ENCODE assay signal across 1 cellular context in the genomic region with DNA sequence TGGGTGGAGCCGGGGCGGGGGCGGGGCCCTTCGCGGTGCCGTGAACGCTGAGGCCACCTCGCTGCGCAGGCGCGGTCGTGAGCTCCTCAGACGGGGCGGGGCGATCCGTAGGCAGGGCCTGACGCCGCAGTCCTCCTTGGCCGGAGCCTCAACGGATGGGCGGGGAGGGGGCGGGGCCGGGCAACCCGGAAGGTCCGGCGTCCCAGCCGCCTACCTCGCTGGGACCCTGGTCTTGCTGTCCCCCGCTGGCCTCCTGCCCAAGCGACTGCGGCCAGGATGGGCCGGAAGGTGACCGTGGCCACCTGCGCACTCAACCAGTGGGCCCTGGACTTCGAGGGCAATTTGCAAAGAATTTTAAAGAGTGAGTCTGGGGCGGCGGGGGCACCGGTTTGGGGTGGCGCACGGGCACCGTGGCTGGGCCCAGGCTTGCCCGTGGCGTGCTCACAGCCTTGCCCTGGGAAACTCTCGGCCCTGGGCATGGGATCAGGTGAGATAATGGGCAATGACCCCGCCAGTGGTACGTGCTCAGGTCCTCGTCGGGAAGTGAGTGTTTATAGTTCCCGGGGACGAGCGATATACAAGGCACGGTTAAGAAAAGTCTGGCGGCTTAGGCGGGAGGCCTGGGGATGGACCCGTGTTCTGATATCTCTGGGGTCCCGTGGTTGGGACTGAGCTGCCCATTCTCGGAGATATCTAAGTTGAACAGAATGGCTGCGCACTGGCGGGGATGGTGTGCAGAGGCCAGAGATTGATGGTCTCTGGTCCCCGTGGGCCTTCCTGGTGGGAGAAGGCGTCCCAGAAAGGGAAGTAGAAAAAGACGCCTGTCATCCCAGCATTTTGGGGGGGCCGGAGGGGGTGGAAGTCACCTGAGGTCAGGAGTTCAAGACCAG.
A peak's percentile ranks its signal among the peaks of the same experiment; 100 is the strongest.
TF ChIP-seq lines count a peak whose summit lies in the region.

Gene NADSYN1, plus strand, starts transcription at position 183 of the 890 bp plus-strand sequence. Its CDS starts 94 bp downstream, at position 277.

TF ChIP-seq in HepG2, 621 proteins besides CTCF, POLR2A, EP300 and RAD21 (continued from another document and continues in another):
- TF ChIP-seq, protein P1, sequence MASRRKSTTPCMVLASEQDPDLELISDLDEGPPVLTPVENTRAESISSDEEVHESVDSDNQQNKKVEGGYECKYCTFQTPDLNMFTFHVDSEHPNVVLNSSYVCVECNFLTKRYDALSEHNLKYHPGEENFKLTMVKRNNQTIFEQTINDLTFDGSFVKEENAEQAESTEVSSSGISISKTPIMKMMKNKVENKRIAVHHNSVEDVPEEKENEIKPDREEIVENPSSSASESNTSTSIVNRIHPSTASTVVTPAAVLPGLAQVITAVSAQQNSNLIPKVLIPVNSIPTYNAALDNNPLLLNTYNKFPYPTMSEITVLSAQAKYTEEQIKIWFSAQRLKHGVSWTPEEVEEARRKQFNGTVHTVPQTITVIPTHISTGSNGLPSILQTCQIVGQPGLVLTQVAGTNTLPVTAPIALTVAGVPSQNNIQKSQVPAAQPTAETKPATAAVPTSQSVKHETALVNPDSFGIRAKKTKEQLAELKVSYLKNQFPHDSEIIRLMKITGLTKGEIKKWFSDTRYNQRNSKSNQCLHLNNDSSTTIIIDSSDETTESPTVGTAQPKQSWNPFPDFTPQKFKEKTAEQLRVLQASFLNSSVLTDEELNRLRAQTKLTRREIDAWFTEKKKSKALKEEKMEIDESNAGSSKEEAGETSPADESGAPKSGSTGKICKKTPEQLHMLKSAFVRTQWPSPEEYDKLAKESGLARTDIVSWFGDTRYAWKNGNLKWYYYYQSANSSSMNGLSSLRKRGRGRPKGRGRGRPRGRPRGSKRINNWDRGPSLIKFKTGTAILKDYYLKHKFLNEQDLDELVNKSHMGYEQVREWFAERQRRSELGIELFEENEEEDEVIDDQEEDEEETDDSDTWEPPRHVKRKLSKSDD (CRISPR knock-in tag; IDR thresholded peaks at IDR 0.05; ENCODE audit: low read depth): no peak
- TF ChIP-seq, protein P2, sequence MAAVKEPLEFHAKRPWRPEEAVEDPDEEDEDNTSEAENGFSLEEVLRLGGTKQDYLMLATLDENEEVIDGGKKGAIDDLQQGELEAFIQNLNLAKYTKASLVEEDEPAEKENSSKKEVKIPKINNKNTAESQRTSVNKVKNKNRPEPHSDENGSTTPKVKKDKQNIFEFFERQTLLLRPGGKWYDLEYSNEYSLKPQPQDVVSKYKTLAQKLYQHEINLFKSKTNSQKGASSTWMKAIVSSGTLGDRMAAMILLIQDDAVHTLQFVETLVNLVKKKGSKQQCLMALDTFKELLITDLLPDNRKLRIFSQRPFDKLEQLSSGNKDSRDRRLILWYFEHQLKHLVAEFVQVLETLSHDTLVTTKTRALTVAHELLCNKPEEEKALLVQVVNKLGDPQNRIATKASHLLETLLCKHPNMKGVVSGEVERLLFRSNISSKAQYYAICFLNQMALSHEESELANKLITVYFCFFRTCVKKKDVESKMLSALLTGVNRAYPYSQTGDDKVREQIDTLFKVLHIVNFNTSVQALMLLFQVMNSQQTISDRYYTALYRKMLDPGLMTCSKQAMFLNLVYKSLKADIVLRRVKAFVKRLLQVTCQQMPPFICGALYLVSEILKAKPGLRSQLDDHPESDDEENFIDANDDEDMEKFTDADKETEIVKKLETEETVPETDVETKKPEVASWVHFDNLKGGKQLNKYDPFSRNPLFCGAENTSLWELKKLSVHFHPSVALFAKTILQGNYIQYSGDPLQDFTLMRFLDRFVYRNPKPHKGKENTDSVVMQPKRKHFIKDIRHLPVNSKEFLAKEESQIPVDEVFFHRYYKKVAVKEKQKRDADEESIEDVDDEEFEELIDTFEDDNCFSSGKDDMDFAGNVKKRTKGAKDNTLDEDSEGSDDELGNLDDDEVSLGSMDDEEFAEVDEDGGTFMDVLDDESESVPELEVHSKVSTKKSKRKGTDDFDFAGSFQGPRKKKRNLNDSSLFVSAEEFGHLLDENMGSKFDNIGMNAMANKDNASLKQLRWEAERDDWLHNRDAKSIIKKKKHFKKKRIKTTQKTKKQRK (IDR thresholded peaks at IDR 0.05; ENCODE audit: low read length): no peak
- no peak for TF ChIP-seq RORA (CRISPR knock-in tag; IDR thresholded peaks at IDR 0.05)
- no peak for TF ChIP-seq ZNF850 (CRISPR knock-in tag; conservative IDR thresholded peaks at IDR 0.05)
- TF ChIP-seq ZNF703 (CRISPR knock-in tag; IDR thresholded peaks at IDR 0.05; ENCODE audit: borderline replicate concordance): no peak
- TF ChIP-seq ZNF260 (CRISPR knock-in tag; IDR thresholded peaks at IDR 0.05; ENCODE audit: borderline replicate concordance, low read depth): no peak
- no peak for TF ChIP-seq ZNF547 (CRISPR knock-in tag; IDR thresholded peaks at IDR 0.05)
- TF ChIP-seq U2AF2 (IDR thresholded peaks at IDR 0.05; ENCODE audit: low read depth, low read length): no peak
- TF ChIP-seq CBFB (CRISPR knock-in tag; IDR thresholded peaks at IDR 0.05): no peak
- no peak for TF ChIP-seq ZNF552 (CRISPR knock-in tag; IDR thresholded peaks at IDR 0.05; ENCODE audit: borderline replicate concordance)
- TF ChIP-seq ZNF510 (CRISPR knock-in tag; IDR thresholded peaks at IDR 0.05; ENCODE audit: low read depth): 0 out of 2 replicates have a peak, but pooled peaks have one; percentile 23
- TF ChIP-seq, protein P3, sequence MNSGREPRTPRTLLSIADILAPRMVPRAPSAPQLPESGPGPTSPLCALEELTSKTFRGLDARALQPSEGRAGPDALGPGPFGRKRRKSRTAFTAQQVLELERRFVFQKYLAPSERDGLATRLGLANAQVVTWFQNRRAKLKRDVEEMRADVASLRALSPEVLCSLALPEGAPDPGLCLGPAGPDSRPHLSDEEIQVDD (CRISPR knock-in tag; IDR thresholded peaks at IDR 0.05; ENCODE audit: borderline replicate concordance): no peak
- TF ChIP-seq AGO2 (optimal IDR thresholded peaks at IDR 0.05; ENCODE audit: low read depth, low read length): peak; percentile 52
- no peak; the same call in 1 of the 2 replicates for TF ChIP-seq KDM4B (CRISPR knock-in tag; IDR thresholded peaks at IDR 0.05)
- no peak for TF ChIP-seq TBX3 (IDR thresholded peaks at IDR 0.05; ENCODE audit: borderline replicate concordance)
- peak; percentile 97 for TF ChIP-seq ZC3H13 (CRISPR knock-in tag; IDR thresholded peaks at IDR 0.05)
- TF ChIP-seq ZNF556 (CRISPR knock-in tag; IDR thresholded peaks at IDR 0.05; ENCODE audit: borderline replicate concordance): no peak
- no peak for TF ChIP-seq ZKSCAN1 (IDR thresholded peaks at IDR 0.05; ENCODE audit: low read length)
- TF ChIP-seq MAZ (IDR thresholded peaks at IDR 0.05; ENCODE audit: borderline replicate concordance, low read depth, low read length): peak; percentile 7; the same call in 1 of the 2 replicates
- no peak for TF ChIP-seq MAZ (CRISPR knock-in tag; IDR thresholded peaks at IDR 0.05; ENCODE audit: low read depth)
- no peak for TF ChIP-seq ARHGAP35 (CRISPR knock-in tag; IDR thresholded peaks at IDR 0.05; ENCODE audit: borderline replicate concordance)
- TF ChIP-seq, protein P4, sequence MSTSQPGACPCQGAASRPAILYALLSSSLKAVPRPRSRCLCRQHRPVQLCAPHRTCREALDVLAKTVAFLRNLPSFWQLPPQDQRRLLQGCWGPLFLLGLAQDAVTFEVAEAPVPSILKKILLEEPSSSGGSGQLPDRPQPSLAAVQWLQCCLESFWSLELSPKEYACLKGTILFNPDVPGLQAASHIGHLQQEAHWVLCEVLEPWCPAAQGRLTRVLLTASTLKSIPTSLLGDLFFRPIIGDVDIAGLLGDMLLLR (CRISPR knock-in tag; IDR thresholded peaks at IDR 0.05): 0 out of 2 replicates have a peak, but pooled peaks have one; percentile 28
- TF ChIP-seq ARID3A (IDR thresholded peaks at IDR 0.05; ENCODE audit: low read depth, low read length): no peak
- TF ChIP-seq NR2C2 (CRISPR knock-in tag; IDR thresholded peaks at IDR 0.05; ENCODE audit: borderline replicate concordance): no peak; the same call in 1 of the 2 replicates
- no peak for TF ChIP-seq IKZF1 (IDR thresholded peaks at IDR 0.05)
- TF ChIP-seq, protein P5, sequence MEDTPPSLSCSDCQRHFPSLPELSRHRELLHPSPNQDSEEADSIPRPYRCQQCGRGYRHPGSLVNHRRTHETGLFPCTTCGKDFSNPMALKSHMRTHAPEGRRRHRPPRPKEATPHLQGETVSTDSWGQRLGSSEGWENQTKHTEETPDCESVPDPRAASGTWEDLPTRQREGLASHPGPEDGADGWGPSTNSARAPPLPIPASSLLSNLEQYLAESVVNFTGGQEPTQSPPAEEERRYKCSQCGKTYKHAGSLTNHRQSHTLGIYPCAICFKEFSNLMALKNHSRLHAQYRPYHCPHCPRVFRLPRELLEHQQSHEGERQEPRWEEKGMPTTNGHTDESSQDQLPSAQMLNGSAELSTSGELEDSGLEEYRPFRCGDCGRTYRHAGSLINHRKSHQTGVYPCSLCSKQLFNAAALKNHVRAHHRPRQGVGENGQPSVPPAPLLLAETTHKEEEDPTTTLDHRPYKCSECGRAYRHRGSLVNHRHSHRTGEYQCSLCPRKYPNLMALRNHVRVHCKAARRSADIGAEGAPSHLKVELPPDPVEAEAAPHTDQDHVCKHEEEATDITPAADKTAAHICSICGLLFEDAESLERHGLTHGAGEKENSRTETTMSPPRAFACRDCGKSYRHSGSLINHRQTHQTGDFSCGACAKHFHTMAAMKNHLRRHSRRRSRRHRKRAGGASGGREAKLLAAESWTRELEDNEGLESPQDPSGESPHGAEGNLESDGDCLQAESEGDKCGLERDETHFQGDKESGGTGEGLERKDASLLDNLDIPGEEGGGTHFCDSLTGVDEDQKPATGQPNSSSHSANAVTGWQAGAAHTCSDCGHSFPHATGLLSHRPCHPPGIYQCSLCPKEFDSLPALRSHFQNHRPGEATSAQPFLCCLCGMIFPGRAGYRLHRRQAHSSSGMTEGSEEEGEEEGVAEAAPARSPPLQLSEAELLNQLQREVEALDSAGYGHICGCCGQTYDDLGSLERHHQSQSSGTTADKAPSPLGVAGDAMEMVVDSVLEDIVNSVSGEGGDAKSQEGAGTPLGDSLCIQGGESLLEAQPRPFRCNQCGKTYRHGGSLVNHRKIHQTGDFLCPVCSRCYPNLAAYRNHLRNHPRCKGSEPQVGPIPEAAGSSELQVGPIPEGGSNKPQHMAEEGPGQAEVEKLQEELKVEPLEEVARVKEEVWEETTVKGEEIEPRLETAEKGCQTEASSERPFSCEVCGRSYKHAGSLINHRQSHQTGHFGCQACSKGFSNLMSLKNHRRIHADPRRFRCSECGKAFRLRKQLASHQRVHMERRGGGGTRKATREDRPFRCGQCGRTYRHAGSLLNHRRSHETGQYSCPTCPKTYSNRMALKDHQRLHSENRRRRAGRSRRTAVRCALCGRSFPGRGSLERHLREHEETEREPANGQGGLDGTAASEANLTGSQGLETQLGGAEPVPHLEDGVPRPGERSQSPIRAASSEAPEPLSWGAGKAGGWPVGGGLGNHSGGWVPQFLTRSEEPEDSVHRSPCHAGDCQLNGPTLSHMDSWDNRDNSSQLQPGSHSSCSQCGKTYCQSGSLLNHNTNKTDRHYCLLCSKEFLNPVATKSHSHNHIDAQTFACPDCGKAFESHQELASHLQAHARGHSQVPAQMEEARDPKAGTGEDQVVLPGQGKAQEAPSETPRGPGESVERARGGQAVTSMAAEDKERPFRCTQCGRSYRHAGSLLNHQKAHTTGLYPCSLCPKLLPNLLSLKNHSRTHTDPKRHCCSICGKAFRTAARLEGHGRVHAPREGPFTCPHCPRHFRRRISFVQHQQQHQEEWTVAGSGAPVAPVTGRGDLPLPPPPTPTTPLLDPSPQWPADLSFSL (CRISPR knock-in tag; IDR thresholded peaks at IDR 0.05): no peak
- TF ChIP-seq ZNF264 (CRISPR knock-in tag; IDR thresholded peaks at IDR 0.05): no peak
- TF ChIP-seq NPAS2 (CRISPR knock-in tag; IDR thresholded peaks at IDR 0.05; ENCODE audit: borderline replicate concordance): no peak
- no peak; the same call in 1 of the 2 replicates for TF ChIP-seq NFYC (CRISPR knock-in tag; IDR thresholded peaks at IDR 0.05)
- TF ChIP-seq ZNF780A (CRISPR knock-in tag; IDR thresholded peaks at IDR 0.05): no peak
- TF ChIP-seq SMARCE1 (IDR thresholded peaks at IDR 0.05; ENCODE audit: borderline replicate concordance): no peak
- TF ChIP-seq ZNF382 (CRISPR knock-in tag; IDR thresholded peaks at IDR 0.05; ENCODE audit: borderline replicate concordance): no peak
- TF ChIP-seq ELF4 (CRISPR knock-in tag; IDR thresholded peaks at IDR 0.05; ENCODE audit: borderline replicate concordance): peak; percentile 60; the same call in 1 of the 2 replicates
- peak in 1 of 2 experiments; percentile 20; a peak in 1 of 4 replicates for TF ChIP-seq KLF16 (CRISPR knock-in tag; IDR thresholded peaks at IDR 0.05)
- TF ChIP-seq PATZ1 (CRISPR knock-in tag; IDR thresholded peaks at IDR 0.05): peak; percentile 34; the same call in 1 of the 2 replicates
- TF ChIP-seq MAFK (conservative IDR thresholded peaks at IDR 0.05 in 1 of 2, IDR thresholded peaks at IDR 0.05 in 1 of 2; ENCODE audit: low read length in 2 of 2): no peak
- TF ChIP-seq ZMYM2 (CRISPR knock-in tag; IDR thresholded peaks at IDR 0.05): no peak
- TF ChIP-seq ZNF251 (CRISPR knock-in tag; IDR thresholded peaks at IDR 0.05): no peak
- TF ChIP-seq FOXP1 (IDR thresholded peaks at IDR 0.05): no peak
- no peak for TF ChIP-seq FOXP1 (CRISPR knock-in tag; IDR thresholded peaks at IDR 0.05)
